ENCODE assay signal across 1 cellular context in the genomic region with DNA sequence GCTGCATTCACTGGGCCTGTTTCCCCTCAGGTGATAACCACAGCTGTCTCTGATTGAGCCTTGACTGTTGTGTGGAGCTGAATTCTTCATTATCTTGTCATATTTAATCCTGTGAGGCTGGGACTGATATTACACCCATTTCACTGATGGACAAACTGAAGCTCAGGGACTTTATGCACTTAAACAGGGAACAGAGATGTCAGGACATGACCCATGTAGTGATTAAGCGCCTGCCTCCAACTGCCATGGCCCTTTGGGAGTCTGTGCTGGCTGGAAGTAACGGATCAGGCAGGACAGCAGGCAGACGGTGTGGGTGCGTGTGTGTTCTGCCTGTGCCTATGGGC.
TF ChIP-seq lines count a peak whose summit lies in the region.

No MANE protein-coding gene starts in this region.

TF ChIP-seq in GM12878, 131 proteins besides CTCF, POLR2A, EP300 and RAD21:
- TF ChIP-seq, protein P1, sequence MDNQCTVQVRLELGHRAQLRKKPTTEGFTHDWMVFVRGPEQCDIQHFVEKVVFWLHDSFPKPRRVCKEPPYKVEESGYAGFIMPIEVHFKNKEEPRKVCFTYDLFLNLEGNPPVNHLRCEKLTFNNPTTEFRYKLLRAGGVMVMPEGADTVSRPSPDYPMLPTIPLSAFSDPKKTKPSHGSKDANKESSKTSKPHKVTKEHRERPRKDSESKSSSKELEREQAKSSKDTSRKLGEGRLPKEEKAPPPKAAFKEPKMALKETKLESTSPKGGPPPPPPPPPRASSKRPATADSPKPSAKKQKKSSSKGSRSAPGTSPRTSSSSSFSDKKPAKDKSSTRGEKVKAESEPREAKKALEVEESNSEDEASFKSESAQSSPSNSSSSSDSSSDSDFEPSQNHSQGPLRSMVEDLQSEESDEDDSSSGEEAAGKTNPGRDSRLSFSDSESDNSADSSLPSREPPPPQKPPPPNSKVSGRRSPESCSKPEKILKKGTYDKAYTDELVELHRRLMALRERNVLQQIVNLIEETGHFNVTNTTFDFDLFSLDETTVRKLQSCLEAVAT (IDR thresholded peaks at IDR 0.05), result no peak
- TF ChIP-seq TCF3 (IDR thresholded peaks at IDR 0.05; ENCODE audit: borderline replicate concordance, insufficient read depth, low read depth, low read length), result no peak
- TF ChIP-seq FOS (IDR thresholded peaks at IDR 0.05; ENCODE audit: borderline replicate concordance, extremely low read depth, insufficient read length), result no peak
- 0 out of 2 replicates have a peak, but pooled peaks have one; percentile 27 for TF ChIP-seq SMARCA5 (IDR thresholded peaks at IDR 0.05)
- TF ChIP-seq STAT3 (IDR thresholded peaks at IDR 0.05; ENCODE audit: low read depth, low read length), result no peak
